Comparison of ENCODE assay signal across 1 cellular context in the genomic region with DNA sequence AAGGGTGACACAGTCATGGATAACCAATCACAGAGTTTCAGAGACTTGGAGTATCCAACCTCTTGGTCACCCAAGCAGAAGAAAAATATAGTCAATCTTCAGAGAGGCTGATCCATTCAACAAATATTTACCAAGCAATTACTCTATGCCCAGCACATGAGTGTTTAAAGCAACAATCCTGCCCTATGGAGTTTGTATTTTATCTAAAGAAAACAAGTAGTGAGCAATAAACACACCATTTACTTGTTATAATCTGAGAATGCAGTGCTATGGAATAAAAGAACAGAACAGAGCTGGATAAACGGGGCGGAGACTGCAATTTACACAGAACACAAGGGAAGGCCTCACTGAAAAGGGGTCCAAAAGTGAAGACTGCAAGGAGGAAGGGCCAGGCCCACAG.
TF ChIP-seq lines count a peak whose summit lies in the region.

No MANE protein-coding gene starts in this region.

TF ChIP-seq in IMR-90, 13 proteins besides CTCF, POLR2A, EP300 and RAD21 (continued from another document):
- TF ChIP-seq BHLHE40 (IDR thresholded peaks at IDR 0.05; ENCODE audit: low read depth, low read length) (no peak), FOS (IDR thresholded peaks at IDR 0.05; ENCODE audit: low read depth, low read length) (no peak), MAZ (IDR thresholded peaks at IDR 0.05; ENCODE audit: borderline replicate concordance, low read depth, low read length) (no peak), RCOR1 (IDR thresholded peaks at IDR 0.05; ENCODE audit: insufficient replicate concordance, low read length) (no peak), MAFK (IDR thresholded peaks at IDR 0.05; ENCODE audit: low read depth, low read length) (no peak), MXI1 (IDR thresholded peaks at IDR 0.05; ENCODE audit: borderline replicate concordance, low read depth, low read length) (no peak), CEBPB (IDR thresholded peaks at IDR 0.05; ENCODE audit: low read depth, low read length) (no peak)
- TF ChIP-seq, protein P1, sequence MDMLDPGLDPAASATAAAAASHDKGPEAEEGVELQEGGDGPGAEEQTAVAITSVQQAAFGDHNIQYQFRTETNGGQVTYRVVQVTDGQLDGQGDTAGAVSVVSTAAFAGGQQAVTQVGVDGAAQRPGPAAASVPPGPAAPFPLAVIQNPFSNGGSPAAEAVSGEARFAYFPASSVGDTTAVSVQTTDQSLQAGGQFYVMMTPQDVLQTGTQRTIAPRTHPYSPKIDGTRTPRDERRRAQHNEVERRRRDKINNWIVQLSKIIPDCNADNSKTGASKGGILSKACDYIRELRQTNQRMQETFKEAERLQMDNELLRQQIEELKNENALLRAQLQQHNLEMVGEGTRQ (IDR thresholded peaks at IDR 0.05; ENCODE audit: low read depth, low read length), result no peak
- TF ChIP-seq, protein P2, sequence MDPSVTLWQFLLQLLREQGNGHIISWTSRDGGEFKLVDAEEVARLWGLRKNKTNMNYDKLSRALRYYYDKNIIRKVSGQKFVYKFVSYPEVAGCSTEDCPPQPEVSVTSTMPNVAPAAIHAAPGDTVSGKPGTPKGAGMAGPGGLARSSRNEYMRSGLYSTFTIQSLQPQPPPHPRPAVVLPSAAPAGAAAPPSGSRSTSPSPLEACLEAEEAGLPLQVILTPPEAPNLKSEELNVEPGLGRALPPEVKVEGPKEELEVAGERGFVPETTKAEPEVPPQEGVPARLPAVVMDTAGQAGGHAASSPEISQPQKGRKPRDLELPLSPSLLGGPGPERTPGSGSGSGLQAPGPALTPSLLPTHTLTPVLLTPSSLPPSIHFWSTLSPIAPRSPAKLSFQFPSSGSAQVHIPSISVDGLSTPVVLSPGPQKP (IDR thresholded peaks at IDR 0.05; ENCODE audit: borderline replicate concordance, low read depth, low read length), result no peak
